Comparison of ENCODE assay signal across 22 cellular contexts in genomic region chr1:19744886-19745285, GRCh38. TPM values are rescaled to one million over a fixed set of nuclear protein-coding genes. Genes with fewer than 3 reads are reported as not detected.
A peak's percentile ranks its signal among the peaks of the same experiment; 100 is the strongest.
DNase-seq lines count a peak whose midpoint lies in the region; ATAC-seq, FAIRE-seq and TF ChIP-seq lines count a peak whose summit lies in the region.
"Had no signal": no experiment of that assay in that cellular context is flagged by ENCODE, and none has a peak within 500 bp of the region (broad histone marks: within the 10 kb centered on the region; RNA-seq: fewer than 3 reads in every experiment).

No MANE protein-coding gene starts in this region.

- FAIRE-seq in small intestine (lab: Jason Lieb, UNC), result no peak
- FAIRE-seq: A204.1, GM12878, H54 had no signal

- ATAC-seq in GM18907 (IDR thresholded peaks at IDR 0.05; ENCODE audit: unreplicated experiment), result no peak
- ATAC-seq: CD8-positive, alpha-beta T cell; GM12878 had no signal

- H3K4me2 ChIP-seq in OCI-LY7 (ENCODE audit: low read length), result no peak overlapping the region
- H3K4me2 ChIP-seq: BLaER1 had no signal

- TF ChIP-seq CTCF in OCI-LY7 (conservative IDR thresholded peaks at IDR 0.05; ENCODE audit: low read length), result no peak

- CTCF ChIA-PET in OCI-LY7 (lab: Charles Lee; ENCODE audit: unreplicated experiment), result no interaction called here

- H3K9me2 ChIP-seq in OCI-LY7 (ENCODE audit: insufficient read depth, low read length), result no peaks in the 10 kb centered on the region

- no TSS peak for BruUV-seq in OCI-LY7 (replicated peaks; lab: Mats Ljungman, UMichigan)

- peak; percentile 26 for DNase-seq in NCI-H82 (lab: John Stamatoyannopoulos, UW)
- no peak for DNase-seq in NCI-H82 treated with DMSO at 0.1 percent for 48 hours (lab: John Stamatoyannopoulos, UW; ENCODE audit: unreplicated experiment)
- no peak for DNase-seq in small intestine
- DNase-seq in OCI-LY7 (ENCODE audit: low spot score), result no peak
- no peak for DNase-seq in amygdala (lab: John Stamatoyannopoulos, UW)
- DNase-seq: Caco-2; CD4-positive, CD25-positive, alpha-beta regulatory T cell; CD8-positive, alpha-beta T cell; DMS153; DMS79; EL; GDM1; GOT3 had no signal

- no peaks in the 10 kb centered on the region for H3K9me3 ChIP-seq in duodenal mucosa (ENCODE audit: control insufficient read depth in 1 of 2, low read length in 2 of 2)
- H3K9me3 ChIP-seq in small intestine (ENCODE audit: control insufficient read depth, low read depth), result no peaks in the 10 kb centered on the region
- no peaks in the 10 kb centered on the region for H3K9me3 ChIP-seq in OCI-LY7 (ENCODE audit: low read length)
- H3K9me3 ChIP-seq: BLaER1, Caco-2, HAP-1 had no signal

- H3K36me3 ChIP-seq in duodenal mucosa (ENCODE audit: control insufficient read depth in 1 of 2, insufficient read depth in 2 of 2, low read length in 2 of 2), result peaks cover 5 to 39% of the 10 kb centered on the region in 2 donors
- H3K36me3 ChIP-seq in small intestine (ENCODE audit: control insufficient read depth in 2 of 2, insufficient read depth in 2 of 2, low read length in 2 of 2), result peaks cover 0 to 3% of the 10 kb centered on the region in 2 donors
- H3K36me3 ChIP-seq in OCI-LY7 (ENCODE audit: insufficient read depth, low read length), result no peaks in the 10 kb centered on the region
- H3K36me3 ChIP-seq: HAP-1 had no signal

- 92 to 100% (median 98%) methylated on average over 1 of the region's 1 CpG for WGBS in small intestine, 3 donors

- no peaks in the 10 kb centered on the region for H3K79me2 ChIP-seq in OCI-LY7 (ENCODE audit: insufficient read depth, low read depth, low read length)

- POLR2A ChIA-PET in OCI-LY7 (lab: Charles Lee), result no interaction called here

- no peak overlapping the region for H3K9ac ChIP-seq in duodenal mucosa (ENCODE audit: low read depth in 1 of 2, low read length in 2 of 2)
- H3K9ac ChIP-seq: BLaER1 had no signal

- intact Hi-C loops in OCI-LY7 (cut with micrococcal nuclease; ENCODE audit: unreplicated experiment), result no loop called here

- H3K27ac ChIP-seq in duodenal mucosa (ENCODE audit: low read depth, low read length) (peak overlapping the region; percentile 40), small intestine (ENCODE audit: low read depth in 1 of 2, low read length in 1 of 2) (peak overlapping the region; percentile 37 to 94), OCI-LY7 (ENCODE audit: low read depth, low read length, poor library complexity, severe bottlenecking) (no peak overlapping the region)
- H3K27ac ChIP-seq: 22Rv1, BLaER1, C4-2B had no signal

- H4K20me1 ChIP-seq in OCI-LY7 (ENCODE audit: insufficient read depth, low read length), result no peaks in the 10 kb centered on the region
- H4K20me1 ChIP-seq: BLaER1 had no signal

- peak overlapping the region in 1 of 2 donors; percentile 1 for H3K4me3 ChIP-seq in duodenal mucosa (ENCODE audit: low read depth in 1 of 2, low read length in 2 of 2)
- H3K4me3 ChIP-seq in small intestine (ENCODE audit: low read depth in 1 of 2, low read length in 2 of 2), result no peak overlapping the region
- H3K4me3 ChIP-seq in OCI-LY7 (ENCODE audit: low read depth, low read length, poor library complexity, severe bottlenecking), result no peak overlapping the region
- H3K4me3 ChIP-seq: BLaER1, GM12878, HAP-1 had no signal

- H2AFZ ChIP-seq in OCI-LY7 (ENCODE audit: low read length), result no peak overlapping the region

- H3K4me1 ChIP-seq in duodenal mucosa (ENCODE audit: control insufficient read depth in 1 of 2, insufficient read depth in 2 of 2, low read length in 2 of 2), result peaks cover 55 to 60% of the 10 kb centered on the region in 2 donors
- H3K4me1 ChIP-seq in small intestine (ENCODE audit: control insufficient read depth in 2 of 2, insufficient read depth in 1 of 2, low read depth in 1 of 2, low read length in 1 of 2), result peaks cover 3 to 12% of the 10 kb centered on the region in 2 donors
- no peaks in the 10 kb centered on the region for H3K4me1 ChIP-seq in OCI-LY7 (ENCODE audit: insufficient read depth, low read length, poor library complexity, severe bottlenecking)
- H3K4me1 ChIP-seq: BLaER1, Caco-2, HAP-1 had no signal

- H3K27me3 ChIP-seq in duodenal mucosa (ENCODE audit: control insufficient read depth in 1 of 2, insufficient read depth in 2 of 2, low read length in 2 of 2) (no peaks in the 10 kb centered on the region), small intestine (ENCODE audit: control insufficient read depth in 2 of 2, insufficient read depth in 2 of 2, low read length in 2 of 2) (no peaks in the 10 kb centered on the region)
- H3K27me3 ChIP-seq: BLaER1 had no signal

RNA-seq across cellular contexts. Expression of gene TMCO4, which starts 54.8 kb away (rescaled TPM):
- polyA plus RNA-seq in small intestine, result 10 to 100 TPM; 28.6 to 59.0 (median 45.4) TPM
- total RNA-seq in OCI-LY7 (2014; rRNA removed; shearing (Covaris generic)), result 0.31 and 1.2 TPM in 2 replicates
- total RNA-seq in OCI-LY7 (2022), result 7.8 and 8.1 TPM in 2 replicates
